In genomic region chr11:17683378-17684161, GRCh38 we compare ENCODE assay signal across 1 cellular context.
TF ChIP-seq lines count a peak whose summit lies in the region.

No MANE protein-coding gene starts in this region.

TF ChIP-seq in SK-N-SH, 30 proteins besides CTCF, POLR2A, EP300 and RAD21 (continued from another document):
- TF ChIP-seq REST (IDR thresholded peaks at IDR 0.05; ENCODE audit: low read depth, low read length), result 0 out of 2 replicates have a peak, but pooled peaks have one; percentile 31
- TF ChIP-seq FOXJ3 (CRISPR knock-in tag; IDR thresholded peaks at IDR 0.05), result no peak
- no peak for TF ChIP-seq USF2 (IDR thresholded peaks at IDR 0.05; ENCODE audit: borderline replicate concordance, low read depth, low read length)
- peak; percentile 79 for TF ChIP-seq MAX (IDR thresholded peaks at IDR 0.05; ENCODE audit: low read depth)
- 0 out of 2 replicates have a peak, but pooled peaks have one; percentile 52 for TF ChIP-seq YY1 (IDR thresholded peaks at IDR 0.05; ENCODE audit: low read depth)
- no peak for TF ChIP-seq IRF3 (IDR thresholded peaks at IDR 0.05; ENCODE audit: low read depth, low read length)
- TF ChIP-seq FOXM1 (IDR thresholded peaks at IDR 0.05; ENCODE audit: low read depth), result no peak
